Comparison of ENCODE assay signal across 1 cellular context in the genomic region with DNA sequence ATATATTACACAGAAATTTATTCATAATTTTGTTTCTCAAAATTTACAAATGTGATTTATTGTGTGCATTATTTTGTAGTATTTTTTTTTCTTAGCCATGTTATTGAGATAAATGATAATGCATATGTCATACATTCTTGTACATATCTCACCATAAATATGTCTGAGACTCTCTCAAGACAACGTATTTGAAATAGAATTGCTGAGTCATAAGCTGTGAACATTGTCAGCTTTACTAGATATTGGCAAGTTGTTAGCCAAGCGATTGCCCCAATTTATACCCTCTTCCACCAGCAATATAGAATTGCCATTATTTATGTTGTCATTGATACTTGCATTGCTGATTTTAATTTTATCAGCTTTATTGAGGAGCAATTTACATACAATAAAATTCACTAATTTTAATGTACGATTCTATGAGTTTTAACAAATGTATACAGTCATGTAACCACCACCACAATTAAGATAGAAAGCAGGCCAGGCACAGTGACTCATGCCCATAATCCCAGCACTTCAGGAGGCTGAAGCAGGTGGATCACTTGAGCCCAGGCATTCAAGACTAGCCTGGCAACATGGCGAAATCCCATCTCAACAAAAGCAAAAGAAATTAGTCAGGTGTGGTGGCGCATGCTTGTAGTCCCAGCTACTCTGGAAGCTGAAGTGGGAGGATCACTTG.
TF ChIP-seq lines count a peak whose summit lies in the region.

No MANE protein-coding gene starts in this region.

TF ChIP-seq in K562, 482 proteins besides CTCF, POLR2A, EP300 and RAD21 (continued from another document):
- TF ChIP-seq RERE (CRISPR knock-in tag; IDR thresholded peaks at IDR 0.05; ENCODE audit: borderline replicate concordance), result no peak
- TF ChIP-seq YY1 (IDR thresholded peaks at IDR 0.05; ENCODE audit: borderline replicate concordance in 1 of 3, control insufficient read depth in 1 of 3, extremely low read depth in 1 of 3, insufficient read depth in 3 of 3, insufficient read length in 1 of 3, insufficient replicate concordance in 2 of 3, low read depth in 1 of 3, low read length in 2 of 3), result no peak
- no peak for TF ChIP-seq ATF3 (IDR thresholded peaks at IDR 0.05)
- TF ChIP-seq ATF3 (CRISPR knock-in tag; conservative IDR thresholded peaks at IDR 0.05), result no peak
- TF ChIP-seq MAFG (tag; conservative IDR thresholded peaks at IDR 0.05), result peak; percentile 50; the same call in 1 of the 2 replicates
- TF ChIP-seq ETV5 (CRISPR knock-in tag; IDR thresholded peaks at IDR 0.05; ENCODE audit: low read depth), result no peak
- no peak for TF ChIP-seq GMEB1 (CRISPR knock-in tag; IDR thresholded peaks at IDR 0.05)
